Comparison of ENCODE assay signal across 9 cellular contexts in genomic region chr15:39786444-39787056, GRCh38. TPM values are rescaled to one million over a fixed set of nuclear protein-coding genes. Genes with fewer than 3 reads are reported as not detected.
DNase-seq lines count a peak whose midpoint lies in the region; ATAC-seq and TF ChIP-seq lines count a peak whose summit lies in the region.
"Had no signal": no experiment of that assay in that cellular context is flagged by ENCODE, and none has a peak within 500 bp of the region (broad histone marks: within the 10 kb centered on the region; RNA-seq: fewer than 3 reads in every experiment).

No MANE protein-coding gene starts in this region.

- no peaks in the 10 kb centered on the region for H3K9me3 Mint-ChIP-seq in osteocyte (ENCODE audit: unreplicated experiment)

- ATAC-seq in GM21447 (IDR thresholded peaks at IDR 0.05; ENCODE audit: unreplicated experiment) (no peak), GM18520 (IDR thresholded peaks at IDR 0.05; ENCODE audit: unreplicated experiment) (no peak)

- peak; percentile 71 for DNase-seq in SIG-M5 treated with dmso at 0.1 percent for 504 hours (lab: John Stamatoyannopoulos, UW; ENCODE audit: unreplicated experiment)
- no peak for DNase-seq in SIG-M5 (lab: John Stamatoyannopoulos, UW)
- DNase-seq in M059J (ENCODE audit: low read depth) = peak; percentile 67
- DNase-seq in RPMI7951 (ENCODE audit: low read depth) = peak; percentile 72
- no peak for DNase-seq in epithelial cell of proximal tubule (ENCODE audit: low read depth)
- no peak for DNase-seq in osteocyte (ENCODE audit: extremely low spot score, unreplicated experiment)

- peak; percentile 67 for TF ChIP-seq CTCF in epithelial cell of proximal tubule (conservative IDR thresholded peaks at IDR 0.05; ENCODE audit: low read depth, low read length)
- peak; percentile 76 for TF ChIP-seq CTCF in osteocyte (IDR thresholded peaks at IDR 0.05)

- peak overlapping the region; percentile 23 for H3K27ac Mint-ChIP-seq in osteocyte (ENCODE audit: unreplicated experiment)

- no peak overlapping the region for H3K4me3 Mint-ChIP-seq in osteocyte (ENCODE audit: unreplicated experiment)

- H3K4me3 ChIP-seq in epithelial cell of proximal tubule (ENCODE audit: low read depth, low read length) = no peak overlapping the region
- H3K4me3 ChIP-seq: BLaER1 treated with 17β-estradiol and CSF1 and Interleukin-3, amounts not matched to agents 10 nM and 100 nM had no signal

- no peaks in the 10 kb centered on the region for H3K27me3 Mint-ChIP-seq in osteocyte (ENCODE audit: unreplicated experiment)

- no peaks in the 10 kb centered on the region for H3K36me3 Mint-ChIP-seq in osteocyte (ENCODE audit: unreplicated experiment)

- H3K4me1 Mint-ChIP-seq in osteocyte (ENCODE audit: unreplicated experiment) = peaks cover 56% of the 10 kb centered on the region

RNA-seq across cellular contexts. Expression of gene FSIP1, which starts 3.9 kb away (rescaled TPM):
- total RNA-seq in M059J (2014; rRNA removed; shearing (Covaris generic)) = 0.64 and 0.76 TPM in 2 replicates
- 1.9 and 2.1 TPM in 2 replicates for total RNA-seq in RPMI7951 (2014; rRNA removed; shearing (Covaris generic))
- 1.2 and 1.3 TPM in 2 replicates for total RNA-seq in epithelial cell of proximal tubule
- total RNA-seq in osteocyte = 0.31 and 0.54 TPM in 2 replicates

Comparison
In these comparisons a context has a peak if more than half of its experiments do, and no peak if none do; other contexts are left out.
1. DNase-seq: peak in SIG-M5 treated with dmso at 0.1 percent for 504 hours (single experiment), M059J (single experiment) and RPMI7951 (single experiment); none in SIG-M5 (single experiment), epithelial cell of proximal tubule (single experiment) and osteocyte (single experiment).